ENCODE assay signal across 23 cellular contexts in the genomic region with DNA sequence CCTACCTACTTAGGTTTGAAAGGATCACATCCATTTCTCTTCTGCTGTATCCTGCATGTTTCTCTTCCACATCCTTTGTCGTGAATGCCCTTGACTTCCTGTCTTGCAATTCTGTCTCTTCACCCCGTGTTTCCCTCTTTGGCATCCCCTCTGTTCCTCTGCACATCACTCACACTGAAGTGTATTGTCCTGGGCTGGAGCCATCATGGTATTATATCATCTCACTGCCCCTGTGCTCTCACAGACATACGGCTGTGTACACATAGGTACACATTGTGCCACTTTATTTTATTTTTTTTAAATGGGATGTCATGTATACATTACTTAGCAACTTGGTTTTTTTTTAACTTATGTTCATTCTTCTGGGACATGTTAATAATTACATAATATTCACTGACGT.
DNase-seq lines count a peak whose midpoint lies in the region; ATAC-seq and TF ChIP-seq lines count a peak whose summit lies in the region.
"Had no signal": no experiment of that assay in that cellular context is flagged by ENCODE, and none has a peak within 500 bp of the region (broad histone marks: within the 10 kb centered on the region; RNA-seq: fewer than 3 reads in every experiment).

No MANE protein-coding gene starts in this region.

- no peak overlapping the region for H3K27ac ChIP-seq in IMR-90 (ENCODE audit: insufficient read depth, low read length)
- H3K27ac ChIP-seq in esophagus muscularis mucosa (replicated peaks in 1 of 4) = peak overlapping the region; percentile 20 to 64 (median 40)
- H3K27ac ChIP-seq in stomach = peak overlapping the region in 3 of 5 donors; percentile 39 to 57 (median 42)
- H3K27ac ChIP-seq in osteoblast (ENCODE audit: low read depth, low read length) = no peak overlapping the region
- H3K27ac ChIP-seq: colonic mucosa had no signal

- H3K4me2 ChIP-seq in IMR-90 (ENCODE audit: low read depth, low read length) = no peak overlapping the region
- H3K4me2 ChIP-seq in osteoblast (ENCODE audit: insufficient read depth, low read length) = no peak overlapping the region

- H4K91ac ChIP-seq in IMR-90 (ENCODE audit: insufficient read depth, low read depth, low read length) = no peak overlapping the region

- 33% methylated on average over 2 of the region's 4 CpGs; no CpG with 5 or more reads in 1 of the 2 experiments for WGBS in IMR-90 (ENCODE audit: extremely low coverage in 2 of 2, insufficient read length in 1 of 2), 2 experiments
- 40% methylated on average over 4 of the region's 4 CpGs for WGBS in esophagus muscularis mucosa
- 34 to 45% (median 44%) methylated on average over 4 of the region's 4 CpGs for WGBS in stomach, 5 donors

- no peak overlapping the region for H2AFZ ChIP-seq in IMR-90 (replicated peaks; ENCODE audit: low read length, poor library complexity)
- no peak overlapping the region for H2AFZ ChIP-seq in osteoblast (ENCODE audit: low read length)

- TF ChIP-seq POLR2A in IMR-90 (IDR thresholded peaks at IDR 0.05; ENCODE audit: low read depth, low read length) (no peak), esophagus muscularis mucosa (IDR thresholded peaks at IDR 0.05; ENCODE audit: low read depth) (no peak), stomach (IDR thresholded peaks at IDR 0.05) (no peak)

- peak overlapping the region; percentile 24; the same call in 1 of the 2 replicates for H2AK5ac ChIP-seq in IMR-90 (ENCODE audit: low read depth, low read length)

- intact Hi-C loops in IMR-90 (cut with micrococcal nuclease) = loop anchor here (5.0 kb wide), 1 partner anchor 155 kb away; no protein-coding TSS in a partner anchor
- intact Hi-C loops in esophagus muscularis mucosa (cut with DNase I) = no loop called here
- intact Hi-C loops in mucosa of descending colon (cut with DNase I, micrococcal nuclease) = no loop called here
- intact Hi-C loops in stomach (cut with DNase I; ENCODE audit: low total_unique reads) = loop anchor here (5.0 kb wide), 1 partner anchor 50 kb away; no protein-coding TSS in a partner anchor

- H3K79me2 ChIP-seq in osteoblast (ENCODE audit: insufficient read depth, low read length) = no peaks in the 10 kb centered on the region

- H3K18ac ChIP-seq in IMR-90 (ENCODE audit: low read depth, low read length) = no peak overlapping the region

- no TSS peak for BruUV-seq in IMR-90 (replicated peaks; lab: Mats Ljungman, UMichigan)

- no peak overlapping the region for H2BK20ac ChIP-seq in IMR-90 (ENCODE audit: low read depth, low read length)

- ATAC-seq in IMR-90 (ENCODE audit: low read depth) (no peak), mucosa of descending colon (peak; percentile 24), GM18909 (IDR thresholded peaks at IDR 0.05; ENCODE audit: poor library complexity, unreplicated experiment) (no peak)
- ATAC-seq: activated CD8-positive, alpha-beta memory T cell treated with anti-CD3 and anti-CD28 coated beads, Interleukin-2, amount 10 ng/mL, durations not matched to agents 7 days and 5 days had no signal

- no peak overlapping the region for H2BK5ac ChIP-seq in IMR-90 (ENCODE audit: low read depth, low read length, poor library complexity, severe bottlenecking)

- H4K20me1 ChIP-seq in IMR-90 (ENCODE audit: insufficient read depth, low read length) (no peaks in the 10 kb centered on the region), osteoblast (ENCODE audit: insufficient read depth, low read length) (no peaks in the 10 kb centered on the region)

- no peak for TF ChIP-seq RAD21 in IMR-90 (IDR thresholded peaks at IDR 0.05; ENCODE audit: low read length)

- 0 out of 2 replicates have a peak overlapping the region, but pooled peaks have one; percentile 26 for H3K14ac ChIP-seq in IMR-90 (replicated peaks; ENCODE audit: low read depth, low read length)

- DNase-seq in IMR-90 = no peak
- DNase-seq in esophagus muscularis mucosa (ENCODE audit: extremely low spot score) = no peak
- DNase-seq in mucosa of descending colon = no peak
- DNase-seq in stomach = no peak
- no peak for DNase-seq in NCI-H187 (lab: John Stamatoyannopoulos, UW)
- DNase-seq in osteoblast (ENCODE audit: insufficient read length, low spot score, missing footprints) = no peak
- no peak for DNase-seq in NCI-H2227 treated with DMSO at 0.1 percent for 48 hours (lab: John Stamatoyannopoulos, UW)
- DNase-seq: activated CD4-positive, alpha-beta T cell treated with anti-CD3 and anti-CD28 coated beads, Interleukin-2, amount 10 ng/mL, durations not matched to agents 7 days and 5 days; activated CD8-positive, alpha-beta memory T cell treated with anti-CD3 and anti-CD28 coated beads, Interleukin-2, amount 10 ng/mL, durations not matched to agents 7 days and 5 days; CD4-positive, alpha-beta memory T cell; GDM1; H7; kidney; naive B cell; NCI-H1105; NCI-H2029 treated with DMSO at 0.1 percent for 48 hours; NCI-H82; OCI-M1; SHP77 treated with DMSO at 0.1 percent for 48 hours; T-helper 1 cell had no signal

- H3K36me3 ChIP-seq in IMR-90 (ENCODE audit: control insufficient read depth, insufficient read depth, low read length) (peaks cover 3% of the 10 kb centered on the region; the same call in 1 of the 2 replicates), esophagus muscularis mucosa (peaks cover 0 to 14% (median 0%) of the 10 kb centered on the region in 4 donors), mucosa of descending colon (ENCODE audit: low read depth) (peaks cover 2% of the 10 kb centered on the region), stomach (peaks cover 0 to 73% (median 49%) of the 10 kb centered on the region in 4 donors), osteoblast (ENCODE audit: insufficient read depth, low read length) (no peaks in the 10 kb centered on the region)
- H3K36me3 ChIP-seq: colonic mucosa, ovary had no signal

- no peak overlapping the region for H4K8ac ChIP-seq in IMR-90 (ENCODE audit: low read depth in 2 of 2, low read length in 2 of 2)

- H3K4me1 ChIP-seq in IMR-90 (ENCODE audit: control insufficient read depth, insufficient read depth, low read length) = peaks cover 14% of the 10 kb centered on the region
- peaks cover 23 to 32% (median 26%) of the 10 kb centered on the region in 4 donors for H3K4me1 ChIP-seq in esophagus muscularis mucosa
- H3K4me1 ChIP-seq in mucosa of descending colon (ENCODE audit: low read depth) = peaks cover 5% of the 10 kb centered on the region
- H3K4me1 ChIP-seq in stomach = peaks cover 19 to 31% (median 28%) of the 10 kb centered on the region in 4 donors
- no peaks in the 10 kb centered on the region for H3K4me1 ChIP-seq in osteoblast (ENCODE audit: insufficient read depth, low read length)
- H3K4me1 ChIP-seq: colonic mucosa had no signal

- H2BK120ac ChIP-seq in IMR-90 (ENCODE audit: low read depth, low read length) = no peak overlapping the region

- TF ChIP-seq EP300 in esophagus muscularis mucosa (IDR thresholded peaks at IDR 0.05) (no peak), stomach (IDR thresholded peaks at IDR 0.05) (no peak)

- H4K5ac ChIP-seq in IMR-90 (ENCODE audit: low read depth, low read length) = peak overlapping the region; percentile 49; the same call in 1 of the 2 replicates

- TF ChIP-seq CTCF in IMR-90 (conservative IDR thresholded peaks at IDR 0.05; ENCODE audit: low read depth, low read length) (no peak), esophagus muscularis mucosa (IDR thresholded peaks at IDR 0.05) (no peak), mucosa of descending colon (IDR thresholded peaks at IDR 0.05) (no peak), stomach (IDR thresholded peaks at IDR 0.05) (no peak), osteoblast (IDR thresholded peaks at IDR 0.05; ENCODE audit: extremely low read depth, low read depth, low read length) (no peak)

- H2AK9ac ChIP-seq in IMR-90 (replicated peaks; ENCODE audit: low read depth, low read length, poor library complexity) = no peak overlapping the region

- H3K27me3 ChIP-seq in IMR-90 (ENCODE audit: control insufficient read depth, insufficient read depth, low read length) = no peaks in the 10 kb centered on the region
- H3K27me3 ChIP-seq in esophagus muscularis mucosa = no peaks in the 10 kb centered on the region
- no peaks in the 10 kb centered on the region for H3K27me3 ChIP-seq in stomach
- H3K27me3 ChIP-seq in osteoblast (ENCODE audit: insufficient read depth, low read length) = no peaks in the 10 kb centered on the region
- H3K27me3 ChIP-seq: colonic mucosa, ovary had no signal

- H2BK15ac ChIP-seq in IMR-90 (ENCODE audit: low read depth, low read length) = no peak overlapping the region; the same call in 2 of the 3 replicates

- H3K9me3 ChIP-seq in IMR-90 (ENCODE audit: control insufficient read depth, insufficient read depth, low read length) = no peaks in the 10 kb centered on the region
- no peaks in the 10 kb centered on the region for H3K9me3 ChIP-seq in esophagus muscularis mucosa
- no peaks in the 10 kb centered on the region for H3K9me3 ChIP-seq in mucosa of descending colon
- H3K9me3 ChIP-seq in stomach = no peaks in the 10 kb centered on the region
- no peaks in the 10 kb centered on the region for H3K9me3 ChIP-seq in osteoblast (ENCODE audit: low read depth, low read length)
- H3K9me3 ChIP-seq: colonic mucosa, ovary had no signal

- no peak overlapping the region for H3K23ac ChIP-seq in IMR-90 (ENCODE audit: low read depth, low read length)

- H3K9ac ChIP-seq in IMR-90 (ENCODE audit: low read depth, low read length) = no peak overlapping the region

- CTCF ChIA-PET in IMR-90 (lab: Yijun Ruan, JAX) = no interaction called here

- dilution Hi-C loops in IMR-90 (cut with HindIII; ENCODE audit: low sequenced_read_pairs, unreplicated experiment) = no loop called here

- H3K9me1 ChIP-seq in IMR-90 (ENCODE audit: insufficient read depth, low read length) = peaks cover 13% of the 10 kb centered on the region

- H3K4me3 ChIP-seq in IMR-90 (ENCODE audit: insufficient read depth, low read depth, low read length) (no peak overlapping the region), esophagus muscularis mucosa (no peak overlapping the region), mucosa of descending colon (no peak overlapping the region), stomach (no peak overlapping the region), osteoblast (ENCODE audit: insufficient read depth, low read length) (no peak overlapping the region)
- H3K4me3 ChIP-seq: colonic mucosa, ovary had no signal

- H3K79me1 ChIP-seq in IMR-90 (ENCODE audit: low read depth in 1 of 2, low read length in 2 of 2) = no peaks in the 10 kb centered on the region

- in situ Hi-C loops in IMR-90 (cut with MboI; ENCODE audit: low sequenced_read_pairs) = no loop called here

- POLR2A ChIA-PET in IMR-90 (lab: Charles Lee; ENCODE audit: unreplicated experiment) = no interaction called here

- no peak overlapping the region; the same call in 1 of the 2 replicates for H3K4ac ChIP-seq in IMR-90 (ENCODE audit: low read depth, low read length)

- H3K56ac ChIP-seq in IMR-90 (ENCODE audit: extremely low read depth, insufficient read depth, low read length) = no peak overlapping the region

TF ChIP-seq in IMR-90, 13 proteins besides CTCF, POLR2A, EP300 and RAD21:
- no peak for TF ChIP-seq RFX5 (IDR thresholded peaks at IDR 0.05; ENCODE audit: low read depth, low read length)
- no peak for TF ChIP-seq CEBPB (IDR thresholded peaks at IDR 0.05; ENCODE audit: low read depth, low read length)
- no peak for TF ChIP-seq BHLHE40 (IDR thresholded peaks at IDR 0.05; ENCODE audit: low read depth, low read length)

Comparison
In these comparisons a context has a peak if more than half of its experiments do, and no peak if none do; other contexts are left out.
1. H3K27ac ChIP-seq: peak in esophagus muscularis mucosa (4 of 4) and stomach (3 of 5); none in IMR-90 (single experiment) and osteoblast (single experiment).
2. intact Hi-C loops: an anchor here in IMR-90 (5.0 kb wide) and stomach (5.0 kb wide); none called in esophagus muscularis mucosa and mucosa of descending colon.